10 cellular contexts compared by ENCODE assay signal in genomic region chr10:44752451-44753441, GRCh38.
A peak's percentile ranks its signal among the peaks of the same experiment; 100 is the strongest.
DNase-seq lines count a peak whose midpoint lies in the region; ATAC-seq and TF ChIP-seq lines count a peak whose summit lies in the region.
"Had no signal": no experiment of that assay in that cellular context is flagged by ENCODE, and none has a peak within 500 bp of the region (broad histone marks: within the 10 kb centered on the region; RNA-seq: fewer than 3 reads in every experiment).

No MANE protein-coding gene starts in this region.

- ATAC-seq in HG03354 (IDR thresholded peaks at IDR 0.05; ENCODE audit: poor library complexity, severe bottlenecking, unreplicated experiment) (no peak), HG02938 (IDR thresholded peaks at IDR 0.05; ENCODE audit: unreplicated experiment) (no peak)
- ATAC-seq: K562 had no signal

- no peak for TF ChIP-seq CTCF in VCaP (conservative IDR thresholded peaks at IDR 0.05)
- TF ChIP-seq CTCF in GM20000 (IDR thresholded peaks at IDR 0.05; ENCODE audit: extremely low read depth, missing control alignments) = no peak

- DNase-seq in NCI-H510A treated with DMSO at 0.1 percent for 48 hours (lab: John Stamatoyannopoulos, UW) (peak; percentile 19), NCI-H510A (lab: John Stamatoyannopoulos, UW) (no peak), iris pigment epithelial cell (ENCODE audit: low read depth) (peak; percentile 97), GM20000 (ENCODE audit: low spot score) (no peak), HuH-7 (ENCODE audit: low spot score) (no peak)
- DNase-seq: RPMI8226 had no signal

- H3K27ac ChIP-seq in VCaP = peak overlapping the region; percentile 86

Comparison
In these comparisons a context has a peak if more than half of its experiments do, and no peak if none do; other contexts are left out.
1. DNase-seq: peak in NCI-H510A treated with DMSO at 0.1 percent for 48 hours (single experiment) and iris pigment epithelial cell (single experiment); none in NCI-H510A (single experiment), GM20000 (single experiment) and HuH-7 (single experiment).